Comparison of ENCODE assay signal across 17 cellular contexts in genomic region chr2:185583058-185583816, GRCh38.
DNase-seq lines count a peak whose midpoint lies in the region; ATAC-seq and TF ChIP-seq lines count a peak whose summit lies in the region.
"Had no signal": no experiment of that assay in that cellular context is flagged by ENCODE, and none has a peak within 500 bp of the region (broad histone marks: within the 10 kb centered on the region; RNA-seq: fewer than 3 reads in every experiment).

No MANE protein-coding gene starts in this region.

- no peaks in the 10 kb centered on the region for H3K79me1 ChIP-seq in trophoblast cell (ENCODE audit: low read length)

- no peak overlapping the region for H4K91ac ChIP-seq in trophoblast cell (ENCODE audit: low read depth, low read length)

- no peaks in the 10 kb centered on the region for H3K36me3 ChIP-seq in PC-3 (ENCODE audit: low read depth, low read length)
- peaks cover 0 to 1% of the 10 kb centered on the region in 2 experiments for H3K36me3 ChIP-seq in trophoblast cell (ENCODE audit: control insufficient read depth in 1 of 2, insufficient read depth in 2 of 2, low read length in 2 of 2)
- H3K36me3 ChIP-seq: lower lobe of right lung had no signal

- peak overlapping the region; percentile 58 for H3K4me2 ChIP-seq in PC-3 (ENCODE audit: low read length)
- no peak overlapping the region for H3K4me2 ChIP-seq in trophoblast cell (ENCODE audit: low read length)

- intact Hi-C loops in PC-3 (cut with micrococcal nuclease) = loop anchor here (1.0 to 10.0 kb wide), 2 partner anchors 148 to 163 kb away; no protein-coding TSS in a partner anchor

- no peak overlapping the region for H2BK120ac ChIP-seq in trophoblast cell (ENCODE audit: insufficient read depth, low read length, poor library complexity)

- no peak overlapping the region for H2BK5ac ChIP-seq in trophoblast cell (ENCODE audit: low read depth, low read length, poor library complexity)

- H3K23ac ChIP-seq in trophoblast cell (ENCODE audit: low read length) = no peak overlapping the region

- ATAC-seq in PC-3 = peak; percentile 97
- peak; percentile 57 for ATAC-seq in esophagus mucosa
- ATAC-seq in HG03135 (IDR thresholded peaks at IDR 0.05; ENCODE audit: unreplicated experiment) = no peak
- no peak for ATAC-seq in GM21737 (IDR thresholded peaks at IDR 0.05; ENCODE audit: unreplicated experiment)
- ATAC-seq: CD8-positive, alpha-beta T cell had no signal

- no peak overlapping the region for H4K8ac ChIP-seq in trophoblast cell (ENCODE audit: low read depth, low read length)

- peaks cover 22% of the 10 kb centered on the region for H3K4me1 ChIP-seq in PC-3 (ENCODE audit: insufficient read depth, low read length)
- H3K4me1 ChIP-seq in trophoblast cell (ENCODE audit: control insufficient read depth in 1 of 2, insufficient read depth in 2 of 2, low read length in 2 of 2) = no peaks in the 10 kb centered on the region
- H3K4me1 ChIP-seq: lower lobe of right lung had no signal

- no peaks in the 10 kb centered on the region for H3K9me2 ChIP-seq in PC-3 (replicated peaks; ENCODE audit: low read length)

- H3K27ac ChIP-seq in PC-3 (ENCODE audit: low read length) = peak overlapping the region; percentile 84
- no peak overlapping the region for H3K27ac ChIP-seq in trophoblast cell (ENCODE audit: low read depth, low read length)
- H3K27ac ChIP-seq: lower lobe of right lung had no signal

- H3K79me2 ChIP-seq in PC-3 (ENCODE audit: low read length) (no peaks in the 10 kb centered on the region), trophoblast cell (ENCODE audit: control insufficient read depth, insufficient read depth, low read length, poor library complexity) (no peaks in the 10 kb centered on the region)

- peak; percentile 0 for DNase-seq in GOT3 (lab: John Stamatoyannopoulos, UW)
- DNase-seq in PC-3 = peak; percentile 97
- peak; percentile 60 to 65 for DNase-seq in trophoblast cell
- DNase-seq in COLO829 (ENCODE audit: low spot score) = no peak
- no peak for DNase-seq in NCI-H2081 (lab: John Stamatoyannopoulos, UW)
- DNase-seq: activated CD4-positive, alpha-beta T cell treated with anti-CD3 and anti-CD28 coated beads, Interleukin-2, amount 50 U/mL, for 48 hours; activated naive CD4-positive, alpha-beta T cell treated with anti-CD3 and anti-CD28 coated beads, Interleukin-2, amount 50 U/mL, for 16 hours; CD8-positive, alpha-beta T cell; lower lobe of right lung; NCI-H1694 treated with DMSO at 0.1 percent for 48 hours; occipital lobe; stimulated activated CD4-positive, alpha-beta T cell treated with anti-CD3 and anti-CD28 coated beads, Interleukin-1b, Interleukin-23, amount 100 ng/mL, for 48 hours; stimulated activated naive CD4-positive, alpha-beta T cell treated with Interleukin-2 at 50 U/mL for 16 hours; T-helper 1 cell had no signal

- H3K27me3 ChIP-seq in PC-3 (ENCODE audit: low read length) (no peaks in the 10 kb centered on the region), trophoblast cell (ENCODE audit: insufficient read depth, low read length) (no peaks in the 10 kb centered on the region)

- no peak overlapping the region for H3K14ac ChIP-seq in trophoblast cell (ENCODE audit: low read length)

- POLR2A ChIA-PET in PC-3 (lab: Charles Lee; ENCODE audit: unreplicated experiment) = no interaction called here

- no peak overlapping the region for H3K4ac ChIP-seq in trophoblast cell (ENCODE audit: low read depth, low read length)

- H4K12ac ChIP-seq in trophoblast cell (ENCODE audit: low read depth, low read length) = no peak overlapping the region

- peaks cover 7% of the 10 kb centered on the region for H3F3A ChIP-seq in PC-3 (ENCODE audit: low read length, unreplicated experiment)

- H2AFZ ChIP-seq in PC-3 (ENCODE audit: low read length) (peak overlapping the region; percentile 68), trophoblast cell (ENCODE audit: insufficient read depth, low read length, poor library complexity) (no peak overlapping the region)

- H3K9me3 ChIP-seq in PC-3 (ENCODE audit: low read length) (peaks cover 10% of the 10 kb centered on the region; the same call in 1 of the 2 replicates), trophoblast cell (ENCODE audit: insufficient read depth, low read depth, low read length) (peaks cover 4% of the 10 kb centered on the region)

- BruUV-seq in PC-3 (replicated peaks; lab: Mats Ljungman, UMichigan) = no TSS peak

- H3K9ac ChIP-seq in PC-3 (ENCODE audit: low read length) = no peak overlapping the region; the same call in 1 of the 2 replicates
- no peak overlapping the region for H3K9ac ChIP-seq in trophoblast cell (ENCODE audit: low read length)

- no CpG with 5 or more reads among the region's 2 CpGs for WGBS in trophoblast cell (ENCODE audit: extremely low coverage, insufficient coverage, insufficient read length)

- no peak for TF ChIP-seq CTCF in PC-3 (conservative IDR thresholded peaks at IDR 0.05; ENCODE audit: low read depth, low read length)

- no peak overlapping the region for H3K18ac ChIP-seq in trophoblast cell (ENCODE audit: low read length)

- CTCF ChIA-PET in PC-3 (lab: Charles Lee) = no interaction called here

- no peak overlapping the region for H2BK12ac ChIP-seq in trophoblast cell (ENCODE audit: low read length)

- no peak overlapping the region for H2AK5ac ChIP-seq in trophoblast cell (ENCODE audit: low read length)

- H4K20me1 ChIP-seq in PC-3 (ENCODE audit: low read length) = no peaks in the 10 kb centered on the region

- H3K4me3 ChIP-seq in PC-3 (ENCODE audit: low read length) (no peak overlapping the region), trophoblast cell (ENCODE audit: low read depth, low read length) (no peak overlapping the region)
- H3K4me3 ChIP-seq: lower lobe of right lung had no signal

Comparison
In these comparisons a context has a peak if more than half of its experiments do, and no peak if none do; other contexts are left out.
1. DNase-seq: peak in GOT3 (single experiment), PC-3 (single experiment) and trophoblast cell (2 of 2); none in COLO829 (single experiment) and NCI-H2081 (0 of 2).
2. ATAC-seq: peak in PC-3 (single experiment) and esophagus mucosa (single experiment); none in HG03135 (single experiment) and GM21737 (single experiment).